21 cellular contexts compared by ENCODE assay signal in the genomic region with DNA sequence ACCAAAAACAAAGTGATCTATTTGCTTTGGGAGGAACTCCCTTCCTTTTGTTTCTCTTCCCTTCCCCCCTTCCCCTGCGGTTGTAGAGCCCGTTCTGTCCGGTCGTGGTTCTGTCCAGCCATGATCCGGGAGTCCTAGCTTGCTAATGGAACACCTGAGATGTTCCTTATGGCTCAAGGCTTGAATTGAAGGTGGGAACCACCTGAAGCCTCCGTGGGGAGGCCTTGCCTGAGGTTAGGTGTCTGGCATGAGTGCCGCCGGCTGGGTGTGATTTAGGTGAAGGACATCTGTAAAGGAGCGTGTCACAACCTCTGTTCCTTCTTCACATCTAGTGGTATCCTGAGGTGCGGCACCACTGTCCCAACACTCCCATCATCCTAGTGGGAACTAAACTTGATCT. TPM values are rescaled to one million over a fixed set of nuclear protein-coding genes. Genes with fewer than 3 reads are reported as not detected.
DNase-seq lines count a peak whose midpoint lies in the region; ATAC-seq and TF ChIP-seq lines count a peak whose summit lies in the region.
"Had no signal": no experiment of that assay in that cellular context is flagged by ENCODE, and none has a peak within 500 bp of the region (broad histone marks: within the 10 kb centered on the region; RNA-seq: fewer than 3 reads in every experiment).

No MANE protein-coding gene starts in this region.

- H3K4me3 Mint-ChIP-seq in activated CD8-positive, alpha-beta T cell treated with anti-CD3 and anti-CD28 coated beads for 36 hours = no peak overlapping the region
- no peak overlapping the region for H3K4me3 Mint-ChIP-seq in activated CD8-positive, alpha-beta T cell treated with anti-CD3 and anti-CD28 coated beads, Interleukin-2, amount 10 ng/mL, durations not matched to agents 7 days and 5 days
- H3K4me3 Mint-ChIP-seq in activated T-helper 17 cell treated with anti-CD3 and anti-CD28 coated beads, Interleukin-2, amount 50 U/mL, for 72 hours = no peak overlapping the region
- H3K4me3 Mint-ChIP-seq in mesothelial cell of epicardium = no peak overlapping the region
- no peak overlapping the region for H3K4me3 Mint-ChIP-seq in natural killer cell treated with Interleukin-12 subunit alpha and Interleukin-12 subunit beta and Interleukin-15 and Interleukin-18, amount 100 ng/mL, for 72 hours
- H3K4me3 Mint-ChIP-seq: CD8-positive, alpha-beta memory T cell had no signal

- no peak for DNase-seq in activated CD8-positive, alpha-beta T cell treated with anti-CD3 and anti-CD28 coated beads for 36 hours
- DNase-seq in activated CD8-positive, alpha-beta T cell treated with anti-CD3 and anti-CD28 coated beads, Interleukin-2, amount 10 ng/mL, durations not matched to agents 7 days and 5 days = no peak
- DNase-seq in mesothelial cell of epicardium (ENCODE audit: low spot score in 2 of 2, unreplicated experiment in 2 of 2) (no peak), suprapubic skin (ENCODE audit: low spot score in 2 of 2) (no peak), cerebellar cortex (ENCODE audit: low spot score) (no peak), activated gamma-delta T cell treated with Interleukin-2 at 50 U/mL for 16 hours (no peak)
- no peak for DNase-seq in natural killer cell treated with Interleukin-12 subunit alpha and Interleukin-12 subunit beta and Interleukin-15 and Interleukin-18, amount 100 ng/mL, for 72 hours (ENCODE audit: low spot score)
- DNase-seq: 8988T; BE2C; CD8-positive, alpha-beta memory T cell; DND-41; KG1; NCI-H1092; NCI-H146; NCI-H2081 treated with DMSO at 0.1 percent for 48 hours; NCI-H510A; NCI-H774; PC-3 had no signal

- intact Hi-C loops in activated CD8-positive, alpha-beta T cell treated with anti-CD3 and anti-CD28 coated beads for 36 hours (cut with micrococcal nuclease) = no loop called here

- no peaks in the 10 kb centered on the region for H3K27me3 Mint-ChIP-seq in activated CD8-positive, alpha-beta T cell treated with anti-CD3 and anti-CD28 coated beads for 36 hours
- no peaks in the 10 kb centered on the region for H3K27me3 Mint-ChIP-seq in activated CD8-positive, alpha-beta T cell treated with anti-CD3 and anti-CD28 coated beads, Interleukin-2, amount 10 ng/mL, durations not matched to agents 7 days and 5 days (ENCODE audit: low read depth)
- H3K27me3 Mint-ChIP-seq in activated T-helper 17 cell treated with anti-CD3 and anti-CD28 coated beads, Interleukin-2, amount 50 U/mL, for 72 hours = no peaks in the 10 kb centered on the region
- no peaks in the 10 kb centered on the region for H3K27me3 Mint-ChIP-seq in mesothelial cell of epicardium (ENCODE audit: low read depth)
- no peaks in the 10 kb centered on the region for H3K27me3 Mint-ChIP-seq in natural killer cell treated with Interleukin-12 subunit alpha and Interleukin-12 subunit beta and Interleukin-15 and Interleukin-18, amount 100 ng/mL, for 72 hours
- H3K27me3 Mint-ChIP-seq: CD8-positive, alpha-beta memory T cell had no signal

- H3K9me3 Mint-ChIP-seq in activated CD8-positive, alpha-beta T cell treated with anti-CD3 and anti-CD28 coated beads for 36 hours = no peaks in the 10 kb centered on the region
- no peaks in the 10 kb centered on the region for H3K9me3 Mint-ChIP-seq in activated CD8-positive, alpha-beta T cell treated with anti-CD3 and anti-CD28 coated beads, Interleukin-2, amount 10 ng/mL, durations not matched to agents 7 days and 5 days (ENCODE audit: insufficient read depth)
- H3K9me3 Mint-ChIP-seq in activated T-helper 17 cell treated with anti-CD3 and anti-CD28 coated beads, Interleukin-2, amount 50 U/mL, for 72 hours = no peaks in the 10 kb centered on the region
- H3K9me3 Mint-ChIP-seq in mesothelial cell of epicardium = no peaks in the 10 kb centered on the region
- no peaks in the 10 kb centered on the region for H3K9me3 Mint-ChIP-seq in natural killer cell treated with Interleukin-12 subunit alpha and Interleukin-12 subunit beta and Interleukin-15 and Interleukin-18, amount 100 ng/mL, for 72 hours
- H3K9me3 Mint-ChIP-seq: CD8-positive, alpha-beta memory T cell had no signal

- peak overlapping the region; percentile 1 for H3K27ac Mint-ChIP-seq in activated CD8-positive, alpha-beta T cell treated with anti-CD3 and anti-CD28 coated beads for 36 hours
- H3K27ac Mint-ChIP-seq in activated CD8-positive, alpha-beta T cell treated with anti-CD3 and anti-CD28 coated beads, Interleukin-2, amount 10 ng/mL, durations not matched to agents 7 days and 5 days = no peak overlapping the region
- H3K27ac Mint-ChIP-seq in activated T-helper 17 cell treated with anti-CD3 and anti-CD28 coated beads, Interleukin-2, amount 50 U/mL, for 72 hours = peak overlapping the region; percentile 5
- H3K27ac Mint-ChIP-seq in mesothelial cell of epicardium = peak overlapping the region; percentile 64
- no peak overlapping the region for H3K27ac Mint-ChIP-seq in natural killer cell treated with Interleukin-12 subunit alpha and Interleukin-12 subunit beta and Interleukin-15 and Interleukin-18, amount 100 ng/mL, for 72 hours

- POLR2A ChIA-PET in activated CD8-positive, alpha-beta T cell treated with anti-CD3 and anti-CD28 coated beads for 36 hours (lab: Charles Lee) = interaction anchor here (0.7 kb wide), 1 partner anchor 16 kb away, joined by 3 read pairs; no protein-coding TSS in a partner anchor
- POLR2A ChIA-PET in activated CD8-positive, alpha-beta T cell treated with anti-CD3 and anti-CD28 coated beads, Interleukin-2, amount 10 ng/mL, durations not matched to agents 7 days and 5 days (lab: Charles Lee) = interaction anchor here (0.6 kb wide), 1 partner anchor 139 kb away, joined by 3 read pairs; no protein-coding TSS in a partner anchor

- TF ChIP-seq POLR2A in suprapubic skin (IDR thresholded peaks at IDR 0.05) = no peak

- 72% methylated on average over 10 of the region's 10 CpGs for WGBS in suprapubic skin

- no peak for TF ChIP-seq EP300 in suprapubic skin (IDR thresholded peaks at IDR 0.05)

- peaks cover 10% of the 10 kb centered on the region for H3K4me1 Mint-ChIP-seq in activated CD8-positive, alpha-beta T cell treated with anti-CD3 and anti-CD28 coated beads for 36 hours (ENCODE audit: low read depth)
- H3K4me1 Mint-ChIP-seq in activated CD8-positive, alpha-beta T cell treated with anti-CD3 and anti-CD28 coated beads, Interleukin-2, amount 10 ng/mL, durations not matched to agents 7 days and 5 days (ENCODE audit: low read depth) = peaks cover 9% of the 10 kb centered on the region
- H3K4me1 Mint-ChIP-seq in activated T-helper 17 cell treated with anti-CD3 and anti-CD28 coated beads, Interleukin-2, amount 50 U/mL, for 72 hours = no peaks in the 10 kb centered on the region
- peaks cover 23% of the 10 kb centered on the region for H3K4me1 Mint-ChIP-seq in mesothelial cell of epicardium
- peaks cover 5 to 28% of the 10 kb centered on the region in 2 donors for H3K4me1 Mint-ChIP-seq in natural killer cell treated with Interleukin-12 subunit alpha and Interleukin-12 subunit beta and Interleukin-15 and Interleukin-18, amount 100 ng/mL, for 72 hours (ENCODE audit: low read depth in 2 of 2)

- no peaks in the 10 kb centered on the region for H3K9me3 ChIP-seq in suprapubic skin
- H3K9me3 ChIP-seq: BE2C had no signal

- no peaks in the 10 kb centered on the region for H3K27me3 ChIP-seq in suprapubic skin
- H3K27me3 ChIP-seq: BE2C had no signal

- CTCF ChIA-PET in activated CD8-positive, alpha-beta T cell treated with anti-CD3 and anti-CD28 coated beads for 36 hours (lab: Charles Lee) = no interaction called here
- CTCF ChIA-PET in activated CD8-positive, alpha-beta T cell treated with anti-CD3 and anti-CD28 coated beads, Interleukin-2, amount 10 ng/mL, durations not matched to agents 7 days and 5 days (lab: Charles Lee) = no interaction called here

- H3K4me1 ChIP-seq in suprapubic skin = peaks cover 63% of the 10 kb centered on the region
- H3K4me1 ChIP-seq: BE2C had no signal

- peak overlapping the region; percentile 10 for H3K27ac ChIP-seq in suprapubic skin

- H3K36me3 ChIP-seq in suprapubic skin = peaks cover 52% of the 10 kb centered on the region

- ATAC-seq in activated CD8-positive, alpha-beta T cell treated with anti-CD3 and anti-CD28 coated beads for 36 hours = no peak
- ATAC-seq in activated CD8-positive, alpha-beta T cell treated with anti-CD3 and anti-CD28 coated beads, Interleukin-2, amount 10 ng/mL, durations not matched to agents 7 days and 5 days = no peak
- no peak for ATAC-seq in activated T-helper 17 cell treated with anti-CD3 and anti-CD28 coated beads, Interleukin-2, amount 50 U/mL, for 72 hours (replicated peaks)
- ATAC-seq in natural killer cell treated with Interleukin-12 subunit alpha and Interleukin-12 subunit beta and Interleukin-15 and Interleukin-18, amount 100 ng/mL, for 72 hours = no peak
- ATAC-seq: HepG2, PC-3, Right ventricle myocardium inferior had no signal

- H3K36me3 Mint-ChIP-seq in activated CD8-positive, alpha-beta T cell treated with anti-CD3 and anti-CD28 coated beads for 36 hours (ENCODE audit: low read depth) = peaks cover 26% of the 10 kb centered on the region
- H3K36me3 Mint-ChIP-seq in activated CD8-positive, alpha-beta T cell treated with anti-CD3 and anti-CD28 coated beads, Interleukin-2, amount 10 ng/mL, durations not matched to agents 7 days and 5 days (ENCODE audit: low read depth) = peaks cover 52% of the 10 kb centered on the region
- H3K36me3 Mint-ChIP-seq in activated T-helper 17 cell treated with anti-CD3 and anti-CD28 coated beads, Interleukin-2, amount 50 U/mL, for 72 hours (ENCODE audit: low read depth) = peaks cover 85% of the 10 kb centered on the region
- peaks cover 44% of the 10 kb centered on the region for H3K36me3 Mint-ChIP-seq in mesothelial cell of epicardium
- peaks cover 9% of the 10 kb centered on the region for H3K36me3 Mint-ChIP-seq in natural killer cell treated with Interleukin-12 subunit alpha and Interleukin-12 subunit beta and Interleukin-15 and Interleukin-18, amount 100 ng/mL, for 72 hours

- no peak for TF ChIP-seq CTCF in activated CD8-positive, alpha-beta T cell treated with anti-CD3 and anti-CD28 coated beads for 36 hours (IDR thresholded peaks at IDR 0.05)
- TF ChIP-seq CTCF in mesothelial cell of epicardium (IDR thresholded peaks at IDR 0.05; ENCODE audit: unreplicated experiment) (no peak), suprapubic skin (IDR thresholded peaks at IDR 0.05) (no peak)

- H3K4me3 ChIP-seq in suprapubic skin = no peak overlapping the region

RNA-seq across cellular contexts. Expression of gene RAC1, which starts 27.2 kb away (rescaled TPM):
- 100 to 1,000 TPM; 143 to 152 TPM for total RNA-seq in activated CD8-positive, alpha-beta T cell treated with anti-CD3 and anti-CD28 coated beads for 36 hours
- 100 to 1,000 TPM; 182 to 186 TPM for total RNA-seq in activated CD8-positive, alpha-beta T cell treated with anti-CD3 and anti-CD28 coated beads, Interleukin-2, amount 10 ng/mL, durations not matched to agents 7 days and 5 days
- total RNA-seq in activated T-helper 17 cell treated with anti-CD3 and anti-CD28 coated beads, Interleukin-2, amount 50 U/mL, for 72 hours = 100 to 1,000 TPM in 1 of 2 donors, 10 to 100 TPM in 1; 96.1 to 182 TPM
- total RNA-seq in mesothelial cell of epicardium (213 to 221 TPM (median 214 TPM) in 3 replicates), suprapubic skin (100 to 1,000 TPM; 217 to 293 (median 253) TPM)
- 100 to 1,000 TPM; 160 to 192 TPM for total RNA-seq in natural killer cell treated with Interleukin-12 subunit alpha and Interleukin-12 subunit beta and Interleukin-15 and Interleukin-18, amount 100 ng/mL, for 72 hours

RNA-seq across cellular contexts. Expression of gene DAGLB, which starts 46.2 kb away (rescaled TPM):
- 10 to 100 TPM; 17.7 to 20.2 TPM for total RNA-seq in activated CD8-positive, alpha-beta T cell treated with anti-CD3 and anti-CD28 coated beads for 36 hours
- 10 to 100 TPM; 25.1 to 28.5 TPM for total RNA-seq in activated CD8-positive, alpha-beta T cell treated with anti-CD3 and anti-CD28 coated beads, Interleukin-2, amount 10 ng/mL, durations not matched to agents 7 days and 5 days
- total RNA-seq in activated T-helper 17 cell treated with anti-CD3 and anti-CD28 coated beads, Interleukin-2, amount 50 U/mL, for 72 hours = 10 to 100 TPM; 15.0 to 22.7 TPM
- 20.9 to 24.3 TPM (median 24.1 TPM) in 3 replicates for total RNA-seq in mesothelial cell of epicardium
- total RNA-seq in suprapubic skin = 10 to 100 TPM; 19.0 to 61.2 (median 22.0) TPM
- total RNA-seq in natural killer cell treated with Interleukin-12 subunit alpha and Interleukin-12 subunit beta and Interleukin-15 and Interleukin-18, amount 100 ng/mL, for 72 hours = 10 to 100 TPM; 19.6 to 30.6 TPM

RNA-seq across cellular contexts. Expression of gene FAM220A, which starts 52.8 kb away (rescaled TPM):
- total RNA-seq in activated CD8-positive, alpha-beta T cell treated with anti-CD3 and anti-CD28 coated beads for 36 hours = 10 to 100 TPM; 10.7 to 11.3 TPM
- total RNA-seq in activated CD8-positive, alpha-beta T cell treated with anti-CD3 and anti-CD28 coated beads, Interleukin-2, amount 10 ng/mL, durations not matched to agents 7 days and 5 days = 10 to 100 TPM; 11.6 to 16.7 TPM
- 10 to 100 TPM; 11.7 to 13.4 TPM for total RNA-seq in activated T-helper 17 cell treated with anti-CD3 and anti-CD28 coated beads, Interleukin-2, amount 50 U/mL, for 72 hours
- total RNA-seq in mesothelial cell of epicardium = 21.6 to 30.4 TPM (median 21.7 TPM) in 3 replicates
- total RNA-seq in suprapubic skin = 10 to 100 TPM; 10.4 to 20.4 (median 13.6) TPM
- total RNA-seq in natural killer cell treated with Interleukin-12 subunit alpha and Interleukin-12 subunit beta and Interleukin-15 and Interleukin-18, amount 100 ng/mL, for 72 hours = 10 to 100 TPM in 1 of 2 donors, 1 to 10 TPM in 1; 9.2 to 12.7 TPM

Comparison
In these comparisons a context has a peak if more than half of its experiments do, and no peak if none do; other contexts are left out.
1. H3K27ac Mint-ChIP-seq: peak in activated CD8-positive, alpha-beta T cell treated with anti-CD3 and anti-CD28 coated beads for 36 hours (single experiment), activated T-helper 17 cell treated with anti-CD3 and anti-CD28 coated beads, Interleukin-2, amount 50 U/mL, for 72 hours (single experiment) and mesothelial cell of epicardium (single experiment); none in activated CD8-positive, alpha-beta T cell treated with anti-CD3 and anti-CD28 coated beads, Interleukin-2, amount 10 ng/mL, durations not matched to agents 7 days and 5 days (single experiment) and natural killer cell treated with Interleukin-12 subunit alpha and Interleukin-12 subunit beta and Interleukin-15 and Interleukin-18, amount 100 ng/mL, for 72 hours (0 of 2).